1 cellular context compared by ENCODE assay signal in the genomic region with DNA sequence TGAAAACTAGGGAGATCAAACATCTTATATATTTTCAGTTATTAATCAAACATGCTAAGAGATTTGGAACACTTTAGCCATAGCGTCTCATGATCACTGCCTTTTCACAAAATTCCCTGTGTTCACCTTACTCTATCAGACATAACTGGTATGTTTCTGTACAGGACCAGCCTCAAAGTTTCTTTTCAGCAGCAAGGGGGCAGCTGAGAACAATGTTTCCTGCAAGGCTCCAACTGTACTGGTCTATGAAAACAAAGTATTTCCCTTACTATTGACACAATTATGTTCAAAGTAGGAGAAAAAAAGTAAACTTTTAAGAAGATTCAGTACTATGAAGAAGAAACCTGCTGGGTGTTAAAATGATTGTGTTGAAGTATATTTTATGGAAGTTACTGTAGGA.
TF ChIP-seq lines count a peak whose summit lies in the region.

No MANE protein-coding gene starts in this region.

TF ChIP-seq in liver, 16 proteins besides CTCF, POLR2A, EP300 and RAD21 (continued from another document):
- TF ChIP-seq, protein P1, sequence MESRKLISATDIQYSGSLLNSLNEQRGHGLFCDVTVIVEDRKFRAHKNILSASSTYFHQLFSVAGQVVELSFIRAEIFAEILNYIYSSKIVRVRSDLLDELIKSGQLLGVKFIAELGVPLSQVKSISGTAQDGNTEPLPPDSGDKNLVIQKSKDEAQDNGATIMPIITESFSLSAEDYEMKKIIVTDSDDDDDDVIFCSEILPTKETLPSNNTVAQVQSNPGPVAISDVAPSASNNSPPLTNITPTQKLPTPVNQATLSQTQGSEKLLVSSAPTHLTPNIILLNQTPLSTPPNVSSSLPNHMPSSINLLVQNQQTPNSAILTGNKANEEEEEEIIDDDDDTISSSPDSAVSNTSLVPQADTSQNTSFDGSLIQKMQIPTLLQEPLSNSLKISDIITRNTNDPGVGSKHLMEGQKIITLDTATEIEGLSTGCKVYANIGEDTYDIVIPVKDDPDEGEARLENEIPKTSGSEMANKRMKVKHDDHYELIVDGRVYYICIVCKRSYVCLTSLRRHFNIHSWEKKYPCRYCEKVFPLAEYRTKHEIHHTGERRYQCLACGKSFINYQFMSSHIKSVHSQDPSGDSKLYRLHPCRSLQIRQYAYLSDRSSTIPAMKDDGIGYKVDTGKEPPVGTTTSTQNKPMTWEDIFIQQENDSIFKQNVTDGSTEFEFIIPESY (IDR thresholded peaks at IDR 0.05), result no peak
- TF ChIP-seq HNF4G (IDR thresholded peaks at IDR 0.05), result no peak
- TF ChIP-seq FOXA2 (IDR thresholded peaks at IDR 0.05), result no peak
- TF ChIP-seq FOXA1 (IDR thresholded peaks at IDR 0.05), result no peak
- TF ChIP-seq, protein P2, sequence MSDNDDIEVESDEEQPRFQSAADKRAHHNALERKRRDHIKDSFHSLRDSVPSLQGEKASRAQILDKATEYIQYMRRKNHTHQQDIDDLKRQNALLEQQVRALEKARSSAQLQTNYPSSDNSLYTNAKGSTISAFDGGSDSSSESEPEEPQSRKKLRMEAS (IDR thresholded peaks at IDR 0.05), result no peak
- no peak for TF ChIP-seq TAF1 (conservative IDR thresholded peaks at IDR 0.05)
- TF ChIP-seq SP1 (IDR thresholded peaks at IDR 0.05), result no peak
